Comparison of ENCODE assay signal across 1 cellular context in the genomic region with DNA sequence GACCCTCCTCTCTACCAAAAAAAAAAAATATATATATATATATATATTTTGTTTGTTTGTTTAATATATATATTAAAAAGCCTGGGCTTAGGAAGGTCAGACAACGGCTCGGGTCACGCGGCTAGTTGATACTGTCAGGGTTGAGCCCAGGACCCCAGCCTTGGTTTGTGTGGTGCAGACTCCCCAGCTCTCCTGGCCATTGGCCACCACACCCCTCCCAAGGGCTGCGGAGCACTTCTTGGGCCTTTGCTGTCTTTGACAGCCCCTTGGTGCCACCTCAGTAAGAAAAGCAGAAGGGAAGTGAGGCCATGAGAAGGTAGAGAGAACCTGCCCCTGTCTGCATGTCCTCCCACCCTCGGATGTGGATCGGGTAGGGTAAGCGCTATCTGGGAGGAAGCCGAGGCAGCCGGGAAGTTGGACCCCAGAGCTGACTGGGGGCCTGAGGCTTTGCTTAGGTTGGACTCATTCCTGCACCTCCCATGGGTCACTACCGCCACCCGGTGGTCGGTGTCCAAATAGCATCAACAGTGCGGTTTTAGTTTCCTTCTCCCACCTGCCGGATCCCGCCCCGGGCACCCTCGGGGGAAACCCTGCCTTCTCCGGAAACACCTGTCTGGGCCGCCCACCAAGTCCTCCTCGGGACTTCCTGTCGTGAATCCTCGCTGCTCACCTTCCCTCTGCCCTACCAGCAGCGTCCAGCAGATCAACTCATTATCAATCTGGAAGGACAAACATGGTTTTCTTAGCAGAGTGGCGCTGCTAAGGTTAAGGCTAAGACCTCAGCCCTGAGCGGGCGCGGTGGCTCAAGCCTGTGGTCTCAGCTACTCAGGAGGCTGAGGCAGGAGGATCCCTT.
A peak's percentile ranks its signal among the peaks of the same experiment; 100 is the strongest.
TF ChIP-seq lines count a peak whose summit lies in the region.

No MANE protein-coding gene starts in this region.

TF ChIP-seq in K562, 482 proteins besides CTCF, POLR2A, EP300 and RAD21 (continued from another document and continues in another):
- TF ChIP-seq, protein P1, sequence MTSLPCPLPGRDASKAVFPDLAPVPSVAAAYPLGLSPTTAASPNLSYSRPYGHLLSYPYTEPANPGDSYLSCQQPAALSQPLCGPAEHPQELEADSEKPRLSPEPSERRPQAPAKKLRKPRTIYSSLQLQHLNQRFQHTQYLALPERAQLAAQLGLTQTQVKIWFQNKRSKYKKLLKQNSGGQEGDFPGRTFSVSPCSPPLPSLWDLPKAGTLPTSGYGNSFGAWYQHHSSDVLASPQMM (CRISPR knock-in tag; IDR thresholded peaks at IDR 0.05), result no peak
- no peak for TF ChIP-seq NCOA4 (IDR thresholded peaks at IDR 0.05; ENCODE audit: partially characterized antibody)
- no peak for TF ChIP-seq NR4A1 (CRISPR knock-in tag; IDR thresholded peaks at IDR 0.05)
- TF ChIP-seq NR4A1 (tag; IDR thresholded peaks at IDR 0.05), result no peak; the same call in 1 of the 2 replicates
- TF ChIP-seq, protein P2, sequence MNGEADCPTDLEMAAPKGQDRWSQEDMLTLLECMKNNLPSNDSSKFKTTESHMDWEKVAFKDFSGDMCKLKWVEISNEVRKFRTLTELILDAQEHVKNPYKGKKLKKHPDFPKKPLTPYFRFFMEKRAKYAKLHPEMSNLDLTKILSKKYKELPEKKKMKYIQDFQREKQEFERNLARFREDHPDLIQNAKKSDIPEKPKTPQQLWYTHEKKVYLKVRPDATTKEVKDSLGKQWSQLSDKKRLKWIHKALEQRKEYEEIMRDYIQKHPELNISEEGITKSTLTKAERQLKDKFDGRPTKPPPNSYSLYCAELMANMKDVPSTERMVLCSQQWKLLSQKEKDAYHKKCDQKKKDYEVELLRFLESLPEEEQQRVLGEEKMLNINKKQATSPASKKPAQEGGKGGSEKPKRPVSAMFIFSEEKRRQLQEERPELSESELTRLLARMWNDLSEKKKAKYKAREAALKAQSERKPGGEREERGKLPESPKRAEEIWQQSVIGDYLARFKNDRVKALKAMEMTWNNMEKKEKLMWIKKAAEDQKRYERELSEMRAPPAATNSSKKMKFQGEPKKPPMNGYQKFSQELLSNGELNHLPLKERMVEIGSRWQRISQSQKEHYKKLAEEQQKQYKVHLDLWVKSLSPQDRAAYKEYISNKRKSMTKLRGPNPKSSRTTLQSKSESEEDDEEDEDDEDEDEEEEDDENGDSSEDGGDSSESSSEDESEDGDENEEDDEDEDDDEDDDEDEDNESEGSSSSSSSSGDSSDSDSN (IDR thresholded peaks at IDR 0.05; ENCODE audit: borderline replicate concordance in 1 of 2, low read depth in 2 of 2, low read length in 2 of 2), result no peak
- TF ChIP-seq RBM17 (IDR thresholded peaks at IDR 0.05; ENCODE audit: borderline replicate concordance, low read depth, low read length), result no peak
- peak; percentile 68; the same call in 1 of the 2 replicates for TF ChIP-seq ZEB2 (IDR thresholded peaks at IDR 0.05)
- TF ChIP-seq RB1 (IDR thresholded peaks at IDR 0.05; ENCODE audit: low read depth), result peak; percentile 65; the same call in 1 of the 2 replicates
- no peak for TF ChIP-seq FOXM1 (IDR thresholded peaks at IDR 0.05; ENCODE audit: low read depth)
- TF ChIP-seq FOXM1 (CRISPR knock-in tag; IDR thresholded peaks at IDR 0.05; ENCODE audit: low read depth), result no peak
- TF ChIP-seq POLR2AphosphoS5 (IDR thresholded peaks at IDR 0.05; ENCODE audit: control insufficient read depth, insufficient read depth, low read depth, low read length), result no peak
- TF ChIP-seq, protein P3, sequence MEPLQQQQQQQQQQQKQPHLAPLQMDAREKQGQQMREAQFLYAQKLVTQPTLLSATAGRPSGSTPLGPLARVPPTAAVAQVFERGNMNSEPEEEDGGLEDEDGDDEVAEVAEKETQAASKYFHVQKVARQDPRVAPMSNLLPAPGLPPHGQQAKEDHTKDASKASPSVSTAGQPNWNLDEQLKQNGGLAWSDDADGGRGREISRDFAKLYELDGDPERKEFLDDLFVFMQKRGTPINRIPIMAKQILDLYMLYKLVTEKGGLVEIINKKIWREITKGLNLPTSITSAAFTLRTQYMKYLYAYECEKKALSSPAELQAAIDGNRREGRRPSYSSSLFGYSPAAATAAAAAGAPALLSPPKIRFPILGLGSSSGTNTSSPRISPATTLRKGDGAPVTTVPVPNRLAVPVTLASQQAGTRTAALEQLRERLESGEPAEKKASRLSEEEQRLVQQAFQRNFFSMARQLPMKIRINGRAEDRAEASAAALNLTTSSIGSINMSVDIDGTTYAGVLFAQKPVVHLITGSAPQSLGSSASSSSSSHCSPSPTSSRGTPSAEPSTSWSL (CRISPR knock-in tag; IDR thresholded peaks at IDR 0.05; ENCODE audit: borderline replicate concordance), result no peak
- no peak for TF ChIP-seq ZNF57 (CRISPR knock-in tag; IDR thresholded peaks at IDR 0.05)
- TF ChIP-seq L3MBTL2 (IDR thresholded peaks at IDR 0.05), result peak; percentile 60
- TF ChIP-seq PRMT5 (CRISPR knock-in tag; IDR thresholded peaks at IDR 0.05), result no peak
- peak; percentile 88 for TF ChIP-seq FOXK1 (CRISPR knock-in tag; IDR thresholded peaks at IDR 0.05; ENCODE audit: borderline replicate concordance)
- no peak for TF ChIP-seq HDAC3 (IDR thresholded peaks at IDR 0.05; ENCODE audit: borderline replicate concordance, partially characterized antibody)
- TF ChIP-seq, protein P4, sequence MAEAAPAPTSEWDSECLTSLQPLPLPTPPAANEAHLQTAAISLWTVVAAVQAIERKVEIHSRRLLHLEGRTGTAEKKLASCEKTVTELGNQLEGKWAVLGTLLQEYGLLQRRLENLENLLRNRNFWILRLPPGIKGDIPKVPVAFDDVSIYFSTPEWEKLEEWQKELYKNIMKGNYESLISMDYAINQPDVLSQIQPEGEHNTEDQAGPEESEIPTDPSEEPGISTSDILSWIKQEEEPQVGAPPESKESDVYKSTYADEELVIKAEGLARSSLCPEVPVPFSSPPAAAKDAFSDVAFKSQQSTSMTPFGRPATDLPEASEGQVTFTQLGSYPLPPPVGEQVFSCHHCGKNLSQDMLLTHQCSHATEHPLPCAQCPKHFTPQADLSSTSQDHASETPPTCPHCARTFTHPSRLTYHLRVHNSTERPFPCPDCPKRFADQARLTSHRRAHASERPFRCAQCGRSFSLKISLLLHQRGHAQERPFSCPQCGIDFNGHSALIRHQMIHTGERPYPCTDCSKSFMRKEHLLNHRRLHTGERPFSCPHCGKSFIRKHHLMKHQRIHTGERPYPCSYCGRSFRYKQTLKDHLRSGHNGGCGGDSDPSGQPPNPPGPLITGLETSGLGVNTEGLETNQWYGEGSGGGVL (CRISPR knock-in tag; IDR thresholded peaks at IDR 0.05), result no peak
- no peak for TF ChIP-seq THRAP3 (IDR thresholded peaks at IDR 0.05; ENCODE audit: borderline replicate concordance)
- TF ChIP-seq PHTF2 (CRISPR knock-in tag; IDR thresholded peaks at IDR 0.05), result no peak
- no peak for TF ChIP-seq MAFG (tag; conservative IDR thresholded peaks at IDR 0.05)
- TF ChIP-seq, protein P5, sequence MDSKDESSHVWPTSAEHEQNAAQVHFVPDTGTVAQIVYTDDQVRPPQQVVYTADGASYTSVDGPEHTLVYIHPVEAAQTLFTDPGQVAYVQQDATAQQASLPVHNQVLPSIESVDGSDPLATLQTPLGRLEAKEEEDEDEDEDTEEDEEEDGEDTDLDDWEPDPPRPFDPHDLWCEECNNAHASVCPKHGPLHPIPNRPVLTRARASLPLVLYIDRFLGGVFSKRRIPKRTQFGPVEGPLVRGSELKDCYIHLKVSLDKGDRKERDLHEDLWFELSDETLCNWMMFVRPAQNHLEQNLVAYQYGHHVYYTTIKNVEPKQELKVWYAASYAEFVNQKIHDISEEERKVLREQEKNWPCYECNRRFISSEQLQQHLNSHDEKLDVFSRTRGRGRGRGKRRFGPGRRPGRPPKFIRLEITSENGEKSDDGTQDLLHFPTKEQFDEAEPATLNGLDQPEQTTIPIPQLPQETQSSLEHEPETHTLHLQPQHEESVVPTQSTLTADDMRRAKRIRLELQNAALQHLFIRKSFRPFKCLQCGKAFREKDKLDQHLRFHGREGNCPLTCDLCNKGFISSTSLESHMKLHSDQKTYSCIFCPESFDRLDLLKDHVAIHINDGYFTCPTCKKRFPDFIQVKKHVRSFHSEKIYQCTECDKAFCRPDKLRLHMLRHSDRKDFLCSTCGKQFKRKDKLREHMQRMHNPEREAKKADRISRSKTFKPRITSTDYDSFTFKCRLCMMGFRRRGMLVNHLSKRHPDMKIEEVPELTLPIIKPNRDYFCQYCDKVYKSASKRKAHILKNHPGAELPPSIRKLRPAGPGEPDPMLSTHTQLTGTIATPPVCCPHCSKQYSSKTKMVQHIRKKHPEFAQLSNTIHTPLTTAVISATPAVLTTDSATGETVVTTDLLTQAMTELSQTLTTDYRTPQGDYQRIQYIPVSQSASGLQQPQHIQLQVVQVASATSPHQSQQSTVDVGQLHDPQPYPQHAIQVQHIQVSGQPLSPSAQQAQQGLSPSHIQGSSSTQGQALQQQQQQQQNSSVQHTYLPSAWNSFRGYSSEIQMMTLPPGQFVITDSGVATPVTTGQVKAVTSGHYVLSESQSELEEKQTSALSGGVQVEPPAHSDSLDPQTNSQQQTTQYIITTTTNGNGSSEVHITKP (IDR thresholded peaks at IDR 0.05; ENCODE audit: partially characterized antibody), result no peak
- TF ChIP-seq LEF1 (IDR thresholded peaks at IDR 0.05), result no peak
- no peak for TF ChIP-seq PCBP2 (IDR thresholded peaks at IDR 0.05; ENCODE audit: low read depth, low read length, poor library complexity, severe bottlenecking)
- no peak for TF ChIP-seq TSC22D4 (tag; IDR thresholded peaks at IDR 0.05)
- no peak for TF ChIP-seq GATAD2B (IDR thresholded peaks at IDR 0.05; ENCODE audit: borderline replicate concordance)
- TF ChIP-seq HNRNPK (IDR thresholded peaks at IDR 0.05; ENCODE audit: low read depth, low read length, poor library complexity, severe bottlenecking), result no peak
- TF ChIP-seq SMARCA4 (IDR thresholded peaks at IDR 0.05), result no peak
- TF ChIP-seq ZNF253 (CRISPR knock-in tag; conservative IDR thresholded peaks at IDR 0.05), result no peak
- TF ChIP-seq FOXP1 (CRISPR knock-in tag; IDR thresholded peaks at IDR 0.05), result no peak
- TF ChIP-seq ZNF316 (IDR thresholded peaks at IDR 0.05), result no peak
- TF ChIP-seq, protein P6, sequence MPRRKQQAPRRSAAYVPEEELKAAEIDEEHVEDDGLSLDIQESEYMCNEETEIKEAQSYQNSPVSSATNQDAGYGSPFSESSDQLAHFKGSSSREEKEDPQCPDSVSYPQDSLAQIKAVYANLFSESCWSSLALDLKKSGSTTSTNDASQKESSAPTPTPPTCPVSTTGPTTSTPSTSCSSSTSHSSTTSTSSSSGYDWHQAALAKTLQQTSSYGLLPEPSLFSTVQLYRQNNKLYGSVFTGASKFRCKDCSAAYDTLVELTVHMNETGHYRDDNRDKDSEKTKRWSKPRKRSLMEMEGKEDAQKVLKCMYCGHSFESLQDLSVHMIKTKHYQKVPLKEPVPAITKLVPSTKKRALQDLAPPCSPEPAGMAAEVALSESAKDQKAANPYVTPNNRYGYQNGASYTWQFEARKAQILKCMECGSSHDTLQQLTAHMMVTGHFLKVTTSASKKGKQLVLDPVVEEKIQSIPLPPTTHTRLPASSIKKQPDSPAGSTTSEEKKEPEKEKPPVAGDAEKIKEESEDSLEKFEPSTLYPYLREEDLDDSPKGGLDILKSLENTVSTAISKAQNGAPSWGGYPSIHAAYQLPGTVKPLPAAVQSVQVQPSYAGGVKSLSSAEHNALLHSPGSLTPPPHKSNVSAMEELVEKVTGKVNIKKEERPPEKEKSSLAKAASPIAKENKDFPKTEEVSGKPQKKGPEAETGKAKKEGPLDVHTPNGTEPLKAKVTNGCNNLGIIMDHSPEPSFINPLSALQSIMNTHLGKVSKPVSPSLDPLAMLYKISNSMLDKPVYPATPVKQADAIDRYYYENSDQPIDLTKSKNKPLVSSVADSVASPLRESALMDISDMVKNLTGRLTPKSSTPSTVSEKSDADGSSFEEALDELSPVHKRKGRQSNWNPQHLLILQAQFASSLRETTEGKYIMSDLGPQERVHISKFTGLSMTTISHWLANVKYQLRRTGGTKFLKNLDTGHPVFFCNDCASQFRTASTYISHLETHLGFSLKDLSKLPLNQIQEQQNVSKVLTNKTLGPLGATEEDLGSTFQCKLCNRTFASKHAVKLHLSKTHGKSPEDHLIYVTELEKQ (CRISPR knock-in tag; IDR thresholded peaks at IDR 0.05), result no peak
- TF ChIP-seq, protein P7, sequence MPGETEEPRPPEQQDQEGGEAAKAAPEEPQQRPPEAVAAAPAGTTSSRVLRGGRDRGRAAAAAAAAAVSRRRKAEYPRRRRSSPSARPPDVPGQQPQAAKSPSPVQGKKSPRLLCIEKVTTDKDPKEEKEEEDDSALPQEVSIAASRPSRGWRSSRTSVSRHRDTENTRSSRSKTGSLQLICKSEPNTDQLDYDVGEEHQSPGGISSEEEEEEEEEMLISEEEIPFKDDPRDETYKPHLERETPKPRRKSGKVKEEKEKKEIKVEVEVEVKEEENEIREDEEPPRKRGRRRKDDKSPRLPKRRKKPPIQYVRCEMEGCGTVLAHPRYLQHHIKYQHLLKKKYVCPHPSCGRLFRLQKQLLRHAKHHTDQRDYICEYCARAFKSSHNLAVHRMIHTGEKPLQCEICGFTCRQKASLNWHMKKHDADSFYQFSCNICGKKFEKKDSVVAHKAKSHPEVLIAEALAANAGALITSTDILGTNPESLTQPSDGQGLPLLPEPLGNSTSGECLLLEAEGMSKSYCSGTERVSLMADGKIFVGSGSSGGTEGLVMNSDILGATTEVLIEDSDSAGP (CRISPR knock-in tag; IDR thresholded peaks at IDR 0.05), result no peak
- no peak for TF ChIP-seq ARID1B (IDR thresholded peaks at IDR 0.05)
- TF ChIP-seq, protein P8, sequence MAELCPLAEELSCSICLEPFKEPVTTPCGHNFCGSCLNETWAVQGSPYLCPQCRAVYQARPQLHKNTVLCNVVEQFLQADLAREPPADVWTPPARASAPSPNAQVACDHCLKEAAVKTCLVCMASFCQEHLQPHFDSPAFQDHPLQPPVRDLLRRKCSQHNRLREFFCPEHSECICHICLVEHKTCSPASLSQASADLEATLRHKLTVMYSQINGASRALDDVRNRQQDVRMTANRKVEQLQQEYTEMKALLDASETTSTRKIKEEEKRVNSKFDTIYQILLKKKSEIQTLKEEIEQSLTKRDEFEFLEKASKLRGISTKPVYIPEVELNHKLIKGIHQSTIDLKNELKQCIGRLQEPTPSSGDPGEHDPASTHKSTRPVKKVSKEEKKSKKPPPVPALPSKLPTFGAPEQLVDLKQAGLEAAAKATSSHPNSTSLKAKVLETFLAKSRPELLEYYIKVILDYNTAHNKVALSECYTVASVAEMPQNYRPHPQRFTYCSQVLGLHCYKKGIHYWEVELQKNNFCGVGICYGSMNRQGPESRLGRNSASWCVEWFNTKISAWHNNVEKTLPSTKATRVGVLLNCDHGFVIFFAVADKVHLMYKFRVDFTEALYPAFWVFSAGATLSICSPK (IDR thresholded peaks at IDR 0.05; ENCODE audit: borderline replicate concordance), result no peak
- no peak for TF ChIP-seq LARP7 (IDR thresholded peaks at IDR 0.05)
- TF ChIP-seq ZNF282 (CRISPR knock-in tag; IDR thresholded peaks at IDR 0.05), result no peak
- TF ChIP-seq ZNF212 (CRISPR knock-in tag; IDR thresholded peaks at IDR 0.05), result no peak
- TF ChIP-seq, protein P9, sequence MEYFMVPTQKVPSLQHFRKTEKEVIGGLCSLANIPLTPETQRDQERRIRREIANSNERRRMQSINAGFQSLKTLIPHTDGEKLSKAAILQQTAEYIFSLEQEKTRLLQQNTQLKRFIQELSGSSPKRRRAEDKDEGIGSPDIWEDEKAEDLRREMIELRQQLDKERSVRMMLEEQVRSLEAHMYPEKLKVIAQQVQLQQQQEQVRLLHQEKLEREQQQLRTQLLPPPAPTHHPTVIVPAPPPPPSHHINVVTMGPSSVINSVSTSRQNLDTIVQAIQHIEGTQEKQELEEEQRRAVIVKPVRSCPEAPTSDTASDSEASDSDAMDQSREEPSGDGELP (CRISPR knock-in tag; IDR thresholded peaks at IDR 0.05; ENCODE audit: borderline replicate concordance), result peak; percentile 72; the same call in 1 of the 2 replicates
- TF ChIP-seq ZNF717 (CRISPR knock-in tag; IDR thresholded peaks at IDR 0.05), result no peak
- TF ChIP-seq RUNX1 (IDR thresholded peaks at IDR 0.05; ENCODE audit: low read depth), result no peak
- no peak for TF ChIP-seq DACH1 (IDR thresholded peaks at IDR 0.05; ENCODE audit: partially characterized antibody)
- TF ChIP-seq PTTG1 (tag; IDR thresholded peaks at IDR 0.05; ENCODE audit: low read depth), result no peak
- no peak for TF ChIP-seq EHMT2 (IDR thresholded peaks at IDR 0.05)
